27 cellular contexts compared by ENCODE assay signal in genomic region chr1:19040010-19040680, GRCh38.
"Had no signal": no experiment of that assay in that cellular context is flagged by ENCODE, and none has a peak within 500 bp of the region (broad histone marks: within the 10 kb centered on the region; RNA-seq: fewer than 3 reads in every experiment).

No MANE protein-coding gene starts in this region.

- H3K4me1 Mint-ChIP-seq: memory B cell had no signal

- H3K27ac Mint-ChIP-seq: memory B cell; nephron progenitor cell; stimulated activated naive CD8-positive, alpha-beta T cell treated with anti-CD3 and anti-CD28 coated beads, Interleukin-15, amount 100 ng/mL, for 72 hours had no signal

- H3K27me3 ChIP-seq: vagina had no signal

- DNase-seq: dermis blood vessel endothelial cell; effector memory CD4-positive, alpha-beta T cell; erythroblast; esophagus squamous epithelium; foreskin melanocyte; glutamatergic neuron; heart right ventricle; hippocampal formation; immature natural killer cell; nephron progenitor cell; nucleus accumbens; psoas muscle; right cardiac atrium; small intestine; stimulated activated CD4-positive, alpha-beta T cell treated with anti-CD3 and anti-CD28 coated beads, Interleukin-12 subunit alpha, Interleukin-12 subunit beta, amount 100 ng/mL, for 4 hours; stimulated activated CD4-positive, alpha-beta T cell treated with anti-CD3 and anti-CD28 coated beads, Interleukin-1b, Interleukin-23, amount 100 ng/mL, for 48 hours; stimulated activated CD4-positive, alpha-beta T cell treated with anti-CD3 and anti-CD28 coated beads, Interleukin-4, amount 100 ng/mL, for 1 hour; stimulated activated CD8-positive, alpha-beta memory T cell treated with anti-CD3 and anti-CD28 coated beads, Interleukin-4, amount 100 ng/mL, for 48 hours; stimulated activated naive CD4-positive, alpha-beta T cell; stimulated activated naive CD8-positive, alpha-beta T cell treated with anti-CD3 and anti-CD28 coated beads, Interleukin-15, amount 100 ng/mL, for 72 hours; transverse colon had no signal

- H3K4me3 Mint-ChIP-seq: immature natural killer cell; memory B cell; nephron progenitor cell; stimulated activated naive CD8-positive, alpha-beta T cell treated with anti-CD3 and anti-CD28 coated beads, Interleukin-15, amount 100 ng/mL, for 72 hours had no signal

- ATAC-seq: heart right ventricle; left lobe of liver; psoas muscle; right cardiac atrium; stimulated activated naive CD8-positive, alpha-beta T cell treated with anti-CD3 and anti-CD28 coated beads, Interleukin-15, amount 100 ng/mL, for 72 hours had no signal

- H3K9me3 Mint-ChIP-seq: immature natural killer cell; memory B cell; nephron progenitor cell; stimulated activated naive CD8-positive, alpha-beta T cell treated with anti-CD3 and anti-CD28 coated beads, Interleukin-15, amount 100 ng/mL, for 72 hours had no signal

- H3K27ac ChIP-seq: coronary artery, esophagus squamous epithelium, heart right ventricle, psoas muscle, suprapubic skin, transverse colon, vagina had no signal

- H3K36me3 Mint-ChIP-seq: immature natural killer cell, memory B cell had no signal

- H3K36me3 ChIP-seq: esophagus squamous epithelium, heart right ventricle, suprapubic skin, transverse colon, vagina had no signal

- H3K4me3 ChIP-seq: coronary artery, esophagus squamous epithelium, heart right ventricle, lung, psoas muscle, suprapubic skin, transverse colon, vagina had no signal

- H3K4me1 ChIP-seq: psoas muscle, transverse colon had no signal

- H3K9me3 ChIP-seq: esophagus squamous epithelium, heart right ventricle, psoas muscle, suprapubic skin, transverse colon, vagina had no signal
